13 cellular contexts compared by ENCODE assay signal in the genomic region with DNA sequence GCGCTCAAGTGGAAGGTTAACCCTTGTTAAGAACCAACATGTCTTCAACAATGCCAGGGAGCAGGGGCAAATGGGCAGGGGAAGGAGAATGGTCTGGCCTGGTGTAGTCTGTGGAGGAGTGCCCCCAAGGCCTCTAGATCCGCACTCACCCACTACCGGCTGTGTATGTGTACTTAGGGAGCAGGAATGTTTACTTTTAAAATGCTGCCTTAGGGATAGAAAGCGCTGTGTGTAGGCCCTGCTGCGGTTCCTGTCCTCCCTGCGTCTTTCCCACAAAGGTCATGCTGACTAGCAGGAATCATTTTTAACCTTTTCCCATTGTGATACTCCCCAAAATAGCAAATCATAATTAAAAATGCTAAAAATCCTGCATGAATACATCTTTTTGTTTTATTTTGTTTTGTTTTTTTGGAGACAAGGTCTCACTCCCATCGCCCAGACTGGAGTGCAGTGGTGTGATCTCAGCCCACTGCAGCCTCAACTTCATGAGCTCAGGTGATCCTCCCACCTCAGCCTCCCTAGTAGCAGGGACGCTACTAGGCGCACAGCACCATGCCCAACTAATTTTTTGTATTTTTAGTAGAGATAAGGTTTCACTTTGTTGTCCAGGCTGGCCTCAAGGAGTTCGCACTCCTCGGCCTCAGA. TPM values are rescaled to one million over a fixed set of nuclear protein-coding genes. Genes with fewer than 3 reads are reported as not detected.
DNase-seq lines count a peak whose midpoint lies in the region; ATAC-seq and TF ChIP-seq lines count a peak whose summit lies in the region.
"Had no signal": no experiment of that assay in that cellular context is flagged by ENCODE, and none has a peak within 500 bp of the region (broad histone marks: within the 10 kb centered on the region; RNA-seq: fewer than 3 reads in every experiment).

No MANE protein-coding gene starts in this region.

- H3K79me2 ChIP-seq in hepatocyte = peaks cover 60% of the 10 kb centered on the region

- H3K36me3 ChIP-seq in hepatocyte (replicated peaks; ENCODE audit: insufficient read depth, low read depth) (no peaks in the 10 kb centered on the region), stomach (no peaks in the 10 kb centered on the region)

- no peak for TF ChIP-seq EP300 in stomach (IDR thresholded peaks at IDR 0.05)

- H3K27me3 ChIP-seq in hepatocyte = no peaks in the 10 kb centered on the region
- H3K27me3 ChIP-seq in stomach = no peaks in the 10 kb centered on the region

- no peak for TF ChIP-seq POLR2A in stomach (IDR thresholded peaks at IDR 0.05)

- in situ Hi-C loops in ACHN (cut with HindIII; ENCODE audit: low pct_ligation_motif_present, low pct_unique_long_range_greater_than_20kb, low sequenced_read_pairs) = no loop called here

- H3K9me3 ChIP-seq in hepatocyte (ENCODE audit: low read depth) (no peaks in the 10 kb centered on the region), stomach (no peaks in the 10 kb centered on the region)

- H3K4me1 ChIP-seq in hepatocyte (ENCODE audit: insufficient read depth) (peaks cover 10% of the 10 kb centered on the region), stomach (peaks cover 19 to 59% (median 24%) of the 10 kb centered on the region in 4 donors)

- TF ChIP-seq CTCF in hepatocyte (IDR thresholded peaks at IDR 0.05; ENCODE audit: poor library complexity) (no peak), stomach (IDR thresholded peaks at IDR 0.05) (no peak)

- H3K4me3 ChIP-seq in hepatocyte (no peak overlapping the region), stomach (no peak overlapping the region)
- H3K4me3 ChIP-seq: skin epidermis had no signal

- 70% methylated on average over 11 of the region's 11 CpGs for WGBS in hepatocyte (ENCODE audit: low lambda C conversion rate, missing lambda C conversion rate)
- WGBS in stomach, 5 donors = 35 to 56% (median 43%) methylated on average over 11 of the region's 11 CpGs

- ATAC-seq in GM18870 (IDR thresholded peaks at IDR 0.05; ENCODE audit: unreplicated experiment) = no peak
- ATAC-seq: activated T-helper 17 cell treated with anti-CD3 and anti-CD28 coated beads, Interleukin-2, amount 50 U/mL, for 72 hours; effector memory CD8-positive, alpha-beta T cell had no signal

- no peaks in the 10 kb centered on the region for H4K20me1 ChIP-seq in hepatocyte (ENCODE audit: insufficient read depth, poor library complexity, severe bottlenecking)

- intact Hi-C loops in stomach (cut with DNase I; ENCODE audit: low total_unique reads) = no loop called here

- DNase-seq in NCI-H1417 (lab: John Stamatoyannopoulos, UW) (peak in 2 of 3 experiments; percentile 37 to 67), NCI-H1417 treated with DMSO at 0.1 percent for 48 hours (lab: John Stamatoyannopoulos, UW) (no peak), RPMI7951 (ENCODE audit: low read depth) (peak; percentile 82), hepatocyte (ENCODE audit: low spot score) (peak; percentile 30), stomach (peak; percentile 50), ACHN (no peak), NCI-H2227 treated with DMSO at 0.1 percent for 48 hours (lab: John Stamatoyannopoulos, UW) (no peak)
- DNase-seq: effector memory CD8-positive, alpha-beta T cell; NCI-H2171 had no signal

- H3K27ac ChIP-seq in hepatocyte (no peak overlapping the region), stomach (peak overlapping the region; percentile 47 to 77 (median 66))
- H3K27ac ChIP-seq: RWPE1, skin epidermis had no signal

- no peak overlapping the region for H2AFZ ChIP-seq in hepatocyte

- H3K4me2 ChIP-seq in hepatocyte = no peak overlapping the region

- no peaks in the 10 kb centered on the region for H3K9me2 ChIP-seq in hepatocyte (replicated peaks; ENCODE audit: insufficient read depth)

RNA-seq across cellular contexts. Expression of a gene that starts 35.9 kb away (rescaled TPM):
- 1.1 and 2.6 TPM in 2 replicates for total RNA-seq in RPMI7951 (2014; rRNA removed; shearing (Covaris generic))
- total RNA-seq in hepatocyte (2.1 and 2.3 TPM in 2 replicates), stomach (1 to 10 TPM in 2 of 5 donors, not detected in 3; 1.3 to 2.6 TPM)
- polyA plus RNA-seq in hepatocyte (3.5 and 4.4 TPM in 2 replicates), stomach (1 to 10 TPM in 1 of 3 donors, under 1 TPM in 1, not detected in 1; 0.53 to 1.4 TPM)

RNA-seq across cellular contexts. Expression of a gene that starts 48.2 kb away (rescaled TPM):
- total RNA-seq in RPMI7951 (2014; rRNA removed; shearing (Covaris generic)) = 4.5 and 7.0 TPM in 2 replicates
- total RNA-seq in hepatocyte (19.3 and 21.9 TPM in 2 replicates), stomach (10 to 100 TPM in 3 of 5 donors, 1 to 10 TPM in 2; 1.2 to 30.5 (median 25.1) TPM)
- polyA plus RNA-seq in hepatocyte (22.5 and 32.4 TPM in 2 replicates), stomach (10 to 100 TPM; 14.0 to 55.3 (median 17.1) TPM)

Comparison
In these comparisons a context has a peak if more than half of its experiments do, and no peak if none do; other contexts are left out.
1. DNase-seq: peak in NCI-H1417 (2 of 3), RPMI7951 (single experiment), hepatocyte (single experiment) and stomach (single experiment); none in NCI-H1417 treated with DMSO at 0.1 percent for 48 hours (single experiment), ACHN (single experiment) and NCI-H2227 treated with DMSO at 0.1 percent for 48 hours (single experiment).